13 cellular contexts compared by ENCODE assay signal in the genomic region with DNA sequence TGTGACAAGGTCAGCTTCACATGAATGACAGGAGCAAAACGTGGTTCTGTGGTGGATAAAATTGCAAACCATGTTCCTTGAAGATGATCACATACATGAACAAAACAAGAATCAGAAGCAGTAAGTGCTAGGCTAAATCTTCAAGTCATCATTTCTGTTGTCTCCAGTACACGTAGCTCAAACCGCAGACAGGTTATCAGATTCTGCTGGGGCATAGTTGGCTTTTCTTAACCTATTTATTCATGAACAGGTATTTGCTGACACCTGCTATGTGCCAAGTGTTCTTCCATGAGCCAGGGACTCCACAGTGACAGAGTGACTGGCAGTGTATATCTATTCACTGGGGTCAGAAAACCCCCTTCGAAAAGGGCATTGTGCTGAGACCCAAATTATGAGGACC.
"Had no signal": no experiment of that assay in that cellular context is flagged by ENCODE, and none has a peak within 500 bp of the region (broad histone marks: within the 10 kb centered on the region; RNA-seq: fewer than 3 reads in every experiment).

No MANE protein-coding gene starts in this region.

- H3K4me3 ChIP-seq: esophagus muscularis mucosa, prostate gland, right lobe of liver, testis, upper lobe of right lung had no signal

- H3K4me1 ChIP-seq: prostate gland, testis, upper lobe of right lung had no signal

- H3K9me3 ChIP-seq: esophagus muscularis mucosa, prostate gland, right lobe of liver, testis, upper lobe of right lung had no signal

- H3K27me3 ChIP-seq: esophagus muscularis mucosa, right lobe of liver, testis, upper lobe of right lung had no signal

- DNase-seq: activated CD4-positive, alpha-beta T cell treated with anti-CD3 and anti-CD28 coated beads for 36 hours; activated T-cell treated with anti-CD3 and anti-CD28 coated beads for 4 hours; glutamatergic neuron; mammary epithelial cell; right lobe of liver; stimulated activated CD8-positive, alpha-beta memory T cell treated with anti-CD3 and anti-CD28 coated beads, Interleukin-4, amount 100 ng/mL, for 48 hours; stimulated activated naive CD8-positive, alpha-beta T cell treated with anti-CD3 and anti-CD28 coated beads, Interleukin-15, amount 100 ng/mL, for 72 hours; T1000; testis; upper lobe of right lung had no signal

- H3K27ac ChIP-seq: esophagus muscularis mucosa, prostate gland, right lobe of liver, testis, upper lobe of right lung had no signal

- ATAC-seq: activated CD4-positive, alpha-beta T cell treated with anti-CD3 and anti-CD28 coated beads for 36 hours; stimulated activated naive CD8-positive, alpha-beta T cell treated with anti-CD3 and anti-CD28 coated beads, Interleukin-15, amount 100 ng/mL, for 72 hours had no signal

- FAIRE-seq: endometrium had no signal

- H3K36me3 ChIP-seq: prostate gland, right lobe of liver, upper lobe of right lung had no signal
